In genomic region chr3:71902258-71903128, GRCh38 we compare ENCODE assay signal across 23 cellular contexts.
"Had no signal": no experiment of that assay in that cellular context is flagged by ENCODE, and none has a peak within 500 bp of the region (broad histone marks: within the 10 kb centered on the region; RNA-seq: fewer than 3 reads in every experiment).

No MANE protein-coding gene starts in this region.

- H3K27ac Mint-ChIP-seq: activated CD4-positive, alpha-beta memory T cell treated with anti-CD3 and anti-CD28 coated beads for 36 hours; activated CD4-positive, alpha-beta T cell treated with anti-CD3 and anti-CD28 coated beads, Interleukin-2, amount 10 ng/mL, durations not matched to agents 24 days and 14 days; activated naive CD4-positive, alpha-beta T cell treated with anti-CD3 and anti-CD28 coated beads, Interleukin-2, amount 50 U/mL, for 24 hours; activated naive CD8-positive, alpha-beta T cell treated with anti-CD3 and anti-CD28 coated beads, Interleukin-2, amount 50 U/mL, for 24 hours; nephron progenitor cell; stimulated activated memory B cell treated with anti-CD40 and anti-IgM and Interleukin-4, amounts not matched to agents 10 μg/mL and 1 μg/mL and 100 μg/mL, for 72 hours; stimulated activated naive CD8-positive, alpha-beta T cell treated with anti-CD3 and anti-CD28 coated beads, Interleukin-15, amount 100 ng/mL, for 72 hours had no signal

- H3K4me3 Mint-ChIP-seq: activated CD4-positive, alpha-beta memory T cell treated with anti-CD3 and anti-CD28 coated beads for 36 hours; activated CD4-positive, alpha-beta T cell treated with anti-CD3 and anti-CD28 coated beads, Interleukin-2, amount 10 ng/mL, durations not matched to agents 24 days and 14 days; activated naive CD4-positive, alpha-beta T cell treated with anti-CD3 and anti-CD28 coated beads, Interleukin-2, amount 50 U/mL, for 24 hours; activated naive CD8-positive, alpha-beta T cell treated with anti-CD3 and anti-CD28 coated beads, Interleukin-2, amount 50 U/mL, for 24 hours; nephron progenitor cell; stimulated activated memory B cell treated with anti-CD40 and anti-IgM and Interleukin-4, amounts not matched to agents 10 μg/mL and 1 μg/mL and 100 μg/mL, for 72 hours; stimulated activated naive CD8-positive, alpha-beta T cell treated with anti-CD3 and anti-CD28 coated beads, Interleukin-15, amount 100 ng/mL, for 72 hours had no signal

- H3K36me3 ChIP-seq: heart right ventricle, neutrophil, sigmoid colon, upper lobe of left lung had no signal

- H3K36me3 Mint-ChIP-seq: activated CD4-positive, alpha-beta memory T cell treated with anti-CD3 and anti-CD28 coated beads for 36 hours; activated naive CD4-positive, alpha-beta T cell treated with anti-CD3 and anti-CD28 coated beads, Interleukin-2, amount 50 U/mL, for 24 hours had no signal

- H3K4me3 ChIP-seq: heart right ventricle, mucosa of descending colon, sigmoid colon, upper lobe of left lung had no signal

- H3K9me3 Mint-ChIP-seq: activated CD4-positive, alpha-beta memory T cell treated with anti-CD3 and anti-CD28 coated beads for 36 hours; activated CD4-positive, alpha-beta T cell treated with anti-CD3 and anti-CD28 coated beads, Interleukin-2, amount 10 ng/mL, durations not matched to agents 24 days and 14 days; activated naive CD4-positive, alpha-beta T cell treated with anti-CD3 and anti-CD28 coated beads, Interleukin-2, amount 50 U/mL, for 24 hours; activated naive CD8-positive, alpha-beta T cell treated with anti-CD3 and anti-CD28 coated beads, Interleukin-2, amount 50 U/mL, for 24 hours; nephron progenitor cell; stimulated activated naive CD8-positive, alpha-beta T cell treated with anti-CD3 and anti-CD28 coated beads, Interleukin-15, amount 100 ng/mL, for 72 hours had no signal

- H3K4me1 ChIP-seq: sigmoid colon, upper lobe of left lung had no signal

- H3K4me1 Mint-ChIP-seq: stimulated activated naive CD8-positive, alpha-beta T cell treated with anti-CD3 and anti-CD28 coated beads, Interleukin-15, amount 100 ng/mL, for 72 hours had no signal

- H3K27me3 ChIP-seq: neutrophil, sigmoid colon, upper lobe of left lung had no signal

- DNase-seq: activated CD4-positive, alpha-beta memory T cell treated with anti-CD3 and anti-CD28 coated beads for 36 hours; activated CD4-positive, alpha-beta T cell treated with anti-CD3 and anti-CD28 coated beads, Interleukin-2, amount 10 ng/mL, durations not matched to agents 24 days and 14 days; activated CD4-positive, CD25-positive, alpha-beta regulatory T cell treated with anti-CD3 and anti-CD28 coated beads, Interleukin-2, amount 50 U/mL, for 72 hours; activated CD8-positive, alpha-beta memory T cell treated with anti-CD3 and anti-CD28 coated beads, Interleukin-2, amount 50 U/mL, for 4 hours; activated gamma-delta T cell; activated naive CD8-positive, alpha-beta T cell treated with anti-CD3 and anti-CD28 coated beads, Interleukin-2, amount 50 U/mL, for 24 hours; activated T-cell treated with anti-CD3 and anti-CD28 coated beads, Interleukin-2, amount 50 U/mL, for 1 hour; caudate nucleus; cortex of kidney; foreskin fibroblast; heart right ventricle; left ventricle myocardium superior; mucosa of descending colon; nephron progenitor cell; sigmoid colon; small intestine; stimulated activated CD4-positive, alpha-beta T cell treated with anti-CD3 and anti-CD28 coated beads, Interleukin-4, amount 100 ng/mL, for 24 hours; stimulated activated naive CD8-positive, alpha-beta T cell treated with anti-CD3 and anti-CD28 coated beads, Interleukin-15, amount 100 ng/mL, for 72 hours; upper lobe of left lung had no signal

- H3K27ac ChIP-seq: heart right ventricle, neutrophil, sigmoid colon, upper lobe of left lung had no signal

- ATAC-seq: activated naive CD8-positive, alpha-beta T cell treated with anti-CD3 and anti-CD28 coated beads, Interleukin-2, amount 50 U/mL, for 24 hours; esophagus mucosa; mucosa of descending colon; stimulated activated memory B cell treated with anti-CD40 and anti-IgM and Interleukin-4, amounts not matched to agents 10 μg/mL and 1 μg/mL and 100 μg/mL, for 72 hours; stimulated activated naive CD8-positive, alpha-beta T cell treated with anti-CD3 and anti-CD28 coated beads, Interleukin-15, amount 100 ng/mL, for 72 hours had no signal

- H3K9me3 ChIP-seq: heart right ventricle, mucosa of descending colon, neutrophil, sigmoid colon, upper lobe of left lung had no signal
